In genomic region chr6:107958689-107959362, GRCh38 we compare ENCODE assay signal across 8 cellular contexts. TPM values are rescaled to one million over a fixed set of nuclear protein-coding genes. Genes with fewer than 3 reads are reported as not detected.
DNase-seq lines count a peak whose midpoint lies in the region; ATAC-seq and TF ChIP-seq lines count a peak whose summit lies in the region.
"Not testable (repeated sequence)": the region's sequence is repeated elsewhere in the genome, so short reads cannot be mapped to it uniquely, and the experiment has no call there.

No MANE protein-coding gene starts in this region.

- H3K36me3 ChIP-seq in BLaER1 treated with 17β-estradiol and CSF1 and Interleukin-3, amounts not matched to agents 10 nM and 100 nM = peaks cover 8 to 21% (median 14%) of the 10 kb centered on the region in 11 experiments; a peak in 20 of 22 replicates
- H3K36me3 ChIP-seq in IMR-90 (ENCODE audit: control insufficient read depth, insufficient read depth, low read length); neural cell (ENCODE audit: insufficient read depth, low read length); stomach: not testable (repeated sequence)

- not testable (repeated sequence) for H3K18ac ChIP-seq in IMR-90 (ENCODE audit: low read depth, low read length)

- TF ChIP-seq EP300 in neural cell (conservative IDR thresholded peaks at IDR 0.05; ENCODE audit: poor library complexity, severe bottlenecking); stomach (IDR thresholded peaks at IDR 0.05): not testable (repeated sequence)

- H3K4me1 Mint-ChIP-seq in T-helper 1 cell treated with Interleukin-12 subunit alpha and Interleukin-12 subunit beta and Interleukin-4 antibody, amounts not matched to agents 30 μg/mL and 1 μg/mL, for 36 hours (ENCODE audit: low read depth) = peaks cover 20% of the 10 kb centered on the region
- H3K4me1 Mint-ChIP-seq in activated naive CD8-positive, alpha-beta T cell treated with anti-CD3 and anti-CD28 coated beads, Interleukin-2, amount 10 ng/mL, durations not matched to agents 7 days and 5 days = peaks cover 18% of the 10 kb centered on the region
- H3K4me1 Mint-ChIP-seq in endothelial cell (ENCODE audit: unreplicated experiment) (peaks cover 21% of the 10 kb centered on the region), immature natural killer cell (peaks cover 30 to 32% of the 10 kb centered on the region in 2 donors)

- not testable (repeated sequence) for H3K9me1 ChIP-seq in IMR-90 (ENCODE audit: insufficient read depth, low read length)

- peaks cover 12 to 31% (median 24%) of the 10 kb centered on the region in 11 experiments; a peak in 18 of 22 replicates for H4K20me1 ChIP-seq in BLaER1 treated with 17β-estradiol and CSF1 and Interleukin-3, amounts not matched to agents 10 nM and 100 nM
- peaks cover 16% of the 10 kb centered on the region for H4K20me1 ChIP-seq in IMR-90 (ENCODE audit: insufficient read depth, low read length)
- H4K20me1 ChIP-seq in neural cell (ENCODE audit: insufficient read depth) = not testable (repeated sequence)

- not testable (repeated sequence) for TF ChIP-seq CTCF in IMR-90 (conservative IDR thresholded peaks at IDR 0.05; ENCODE audit: low read depth, low read length); endothelial cell (IDR thresholded peaks at IDR 0.05; ENCODE audit: unreplicated experiment); neural cell (IDR thresholded peaks at IDR 0.05; ENCODE audit: poor library complexity, severe bottlenecking); stomach (IDR thresholded peaks at IDR 0.05)

- H3K9me2 ChIP-seq in neural cell (ENCODE audit: insufficient read depth, low read length) = not testable (repeated sequence)

- H3K79me1 ChIP-seq in IMR-90 (ENCODE audit: low read depth in 1 of 2, low read length in 2 of 2) = peaks cover 0 to 14% of the 10 kb centered on the region in 2 experiments; a peak in 1 of 4 replicates

- peak overlapping the region; percentile 73 to 90 (median 84) for H3K4me2 ChIP-seq in BLaER1 treated with 17β-estradiol and CSF1 and Interleukin-3, amounts not matched to agents 10 nM and 100 nM
- H3K4me2 ChIP-seq in IMR-90 (ENCODE audit: low read depth, low read length) = peak overlapping the region; percentile 93; the same call in 1 of the 2 replicates
- peak overlapping the region; percentile 59 for H3K4me2 ChIP-seq in neural cell (ENCODE audit: low read length)

- not testable (repeated sequence) for DNase-seq in IMR-90; activated naive CD8-positive, alpha-beta T cell treated with anti-CD3 and anti-CD28 coated beads, Interleukin-2, amount 10 ng/mL, durations not matched to agents 7 days and 5 days; endothelial cell (ENCODE audit: low spot score); immature natural killer cell; stomach

- 98% methylated on average over 10 of the region's 27 CpGs; no CpG with 5 or more reads in 1 of the 2 experiments for WGBS in IMR-90 (ENCODE audit: extremely low coverage in 2 of 2, insufficient read length in 1 of 2), 2 experiments
- WGBS in stomach, 5 donors = 74 to 78% (median 76%) methylated on average over 27 of the region's 27 CpGs

- H3K27me3 Mint-ChIP-seq in T-helper 1 cell treated with Interleukin-12 subunit alpha and Interleukin-12 subunit beta and Interleukin-4 antibody, amounts not matched to agents 30 μg/mL and 1 μg/mL, for 36 hours (ENCODE audit: low read depth); activated naive CD8-positive, alpha-beta T cell treated with anti-CD3 and anti-CD28 coated beads, Interleukin-2, amount 10 ng/mL, durations not matched to agents 7 days and 5 days; immature natural killer cell (ENCODE audit: low read depth in 3 of 3): not testable (repeated sequence)
- peaks cover 15% of the 10 kb centered on the region for H3K27me3 Mint-ChIP-seq in endothelial cell (ENCODE audit: unreplicated experiment)

- peak overlapping the region; percentile 62 to 100 (median 97); a peak in 21 of 22 replicates for H3K9ac ChIP-seq in BLaER1 treated with 17β-estradiol and CSF1 and Interleukin-3, amounts not matched to agents 10 nM and 100 nM
- H3K9ac ChIP-seq in IMR-90 (ENCODE audit: low read depth, low read length) = not testable (repeated sequence)
- H3K9ac ChIP-seq in neural cell (ENCODE audit: low read length) = peak overlapping the region; percentile 59

- POLR2A ChIA-PET in IMR-90 (lab: Charles Lee; ENCODE audit: unreplicated experiment) = interaction anchor here (0.8 to 0.9 kb wide), 2 partner anchors 116 to 467 kb away, joined by 3 to 4 read pairs; no protein-coding TSS in a partner anchor
- POLR2A ChIA-PET in activated naive CD8-positive, alpha-beta T cell treated with anti-CD3 and anti-CD28 coated beads, Interleukin-2, amount 10 ng/mL, durations not matched to agents 7 days and 5 days (lab: Charles Lee) = interaction anchor here (0.7 kb wide), 1 partner anchor 63 kb away, joined by 3 read pairs; no protein-coding TSS in a partner anchor

- not testable (repeated sequence) for H3K9me3 Mint-ChIP-seq in T-helper 1 cell treated with Interleukin-12 subunit alpha and Interleukin-12 subunit beta and Interleukin-4 antibody, amounts not matched to agents 30 μg/mL and 1 μg/mL, for 36 hours; activated naive CD8-positive, alpha-beta T cell treated with anti-CD3 and anti-CD28 coated beads, Interleukin-2, amount 10 ng/mL, durations not matched to agents 7 days and 5 days; endothelial cell (ENCODE audit: unreplicated experiment); immature natural killer cell

- TF ChIP-seq RAD21 in IMR-90 (IDR thresholded peaks at IDR 0.05; ENCODE audit: low read length); neural cell (conservative IDR thresholded peaks at IDR 0.05): not testable (repeated sequence)

- not testable (repeated sequence) for H3K14ac ChIP-seq in IMR-90 (replicated peaks; ENCODE audit: low read depth, low read length)

- CTCF ChIA-PET in IMR-90 (lab: Yijun Ruan, JAX) = not testable (repeated sequence)

- not testable (repeated sequence) for H3K23ac ChIP-seq in IMR-90 (ENCODE audit: low read depth, low read length)

- in situ Hi-C loops in IMR-90 (cut with MboI; ENCODE audit: low sequenced_read_pairs) = not testable (repeated sequence)

- H2BK120ac ChIP-seq in IMR-90 (ENCODE audit: low read depth, low read length) = not testable (repeated sequence)

- peak overlapping the region; percentile 87 for H3K4me3 Mint-ChIP-seq in T-helper 1 cell treated with Interleukin-12 subunit alpha and Interleukin-12 subunit beta and Interleukin-4 antibody, amounts not matched to agents 30 μg/mL and 1 μg/mL, for 36 hours
- H3K4me3 Mint-ChIP-seq in activated naive CD8-positive, alpha-beta T cell treated with anti-CD3 and anti-CD28 coated beads, Interleukin-2, amount 10 ng/mL, durations not matched to agents 7 days and 5 days = peak overlapping the region; percentile 95
- peak overlapping the region; percentile 87 for H3K4me3 Mint-ChIP-seq in endothelial cell (ENCODE audit: unreplicated experiment)
- peak overlapping the region; percentile 88 to 99 (median 91) for H3K4me3 Mint-ChIP-seq in immature natural killer cell

- peak overlapping the region; percentile 81 for H2AK9ac ChIP-seq in IMR-90 (replicated peaks; ENCODE audit: low read depth, low read length, poor library complexity)

- dilution Hi-C loops in IMR-90 (cut with HindIII; ENCODE audit: low sequenced_read_pairs, unreplicated experiment) = not testable (repeated sequence)

- not testable (repeated sequence) for H2AK5ac ChIP-seq in IMR-90 (ENCODE audit: low read depth, low read length)

- H2BK5ac ChIP-seq in IMR-90 (ENCODE audit: low read depth, low read length, poor library complexity, severe bottlenecking) = not testable (repeated sequence)

- not testable (repeated sequence) for H2BK15ac ChIP-seq in IMR-90 (ENCODE audit: low read depth, low read length)

- peak overlapping the region; percentile 97 for H2AFZ ChIP-seq in IMR-90 (replicated peaks; ENCODE audit: low read length, poor library complexity)
- not testable (repeated sequence) for H2AFZ ChIP-seq in neural cell (ENCODE audit: low read depth, low read length)

- not testable (repeated sequence) for H4K91ac ChIP-seq in IMR-90 (ENCODE audit: insufficient read depth, low read depth, low read length)

- H4K8ac ChIP-seq in IMR-90 (ENCODE audit: low read depth in 2 of 2, low read length in 2 of 2) = 0 out of 4 replicates have a peak overlapping the region, but pooled peaks of 1 of the 2 experiments have one; percentile 67

- TF ChIP-seq POLR2A in IMR-90 (IDR thresholded peaks at IDR 0.05; ENCODE audit: low read depth, low read length); stomach (IDR thresholded peaks at IDR 0.05): not testable (repeated sequence)

- H3K27ac ChIP-seq in BLaER1 treated with 17β-estradiol and CSF1 and Interleukin-3, amounts not matched to agents 10 nM and 100 nM = peak overlapping the region in 9 of 11 experiments; percentile 22 to 98 (median 53); a peak in 15 of 22 replicates
- H3K27ac ChIP-seq in IMR-90 (ENCODE audit: insufficient read depth, low read length); neural cell (ENCODE audit: low read length): not testable (repeated sequence)
- peak overlapping the region in 4 of 5 donors; percentile 84 to 96 (median 94) for H3K27ac ChIP-seq in stomach

- H4K5ac ChIP-seq in IMR-90 (ENCODE audit: low read depth, low read length) = not testable (repeated sequence)

- H3K9me3 ChIP-seq in BLaER1 treated with 17β-estradiol and CSF1 and Interleukin-3, amounts not matched to agents 10 nM and 100 nM (replicated peaks in 1 of 11) = peaks cover 0 to 14% (median 8%) of the 10 kb centered on the region in 11 experiments; a peak in 10 of 22 replicates
- H3K9me3 ChIP-seq in IMR-90 (ENCODE audit: control insufficient read depth, insufficient read depth, low read length); neural cell (ENCODE audit: low read length); stomach: not testable (repeated sequence)

- H3K27ac Mint-ChIP-seq in T-helper 1 cell treated with Interleukin-12 subunit alpha and Interleukin-12 subunit beta and Interleukin-4 antibody, amounts not matched to agents 30 μg/mL and 1 μg/mL, for 36 hours = not testable (repeated sequence)
- H3K27ac Mint-ChIP-seq in activated naive CD8-positive, alpha-beta T cell treated with anti-CD3 and anti-CD28 coated beads, Interleukin-2, amount 10 ng/mL, durations not matched to agents 7 days and 5 days = peak overlapping the region; percentile 95
- peak overlapping the region; percentile 82 for H3K27ac Mint-ChIP-seq in endothelial cell (ENCODE audit: unreplicated experiment)
- peak overlapping the region in 4 of 6 donors; percentile 23 to 91 (median 88) for H3K27ac Mint-ChIP-seq in immature natural killer cell

- H3K36me3 Mint-ChIP-seq in T-helper 1 cell treated with Interleukin-12 subunit alpha and Interleukin-12 subunit beta and Interleukin-4 antibody, amounts not matched to agents 30 μg/mL and 1 μg/mL, for 36 hours (ENCODE audit: low read depth); activated naive CD8-positive, alpha-beta T cell treated with anti-CD3 and anti-CD28 coated beads, Interleukin-2, amount 10 ng/mL, durations not matched to agents 7 days and 5 days; immature natural killer cell: not testable (repeated sequence)
- peaks cover 11% of the 10 kb centered on the region for H3K36me3 Mint-ChIP-seq in endothelial cell (ENCODE audit: low read depth, unreplicated experiment)

- intact Hi-C loops in IMR-90 (cut with micrococcal nuclease) = loop anchor here (10.0 kb wide), 1 partner anchor 284 kb away; no protein-coding TSS in a partner anchor
- intact Hi-C loops in stomach (cut with DNase I; ENCODE audit: low total_unique reads) = not testable (repeated sequence)

- peak overlapping the region; percentile 91 to 100 (median 98) for H3K4me3 ChIP-seq in BLaER1 treated with 17β-estradiol and CSF1 and Interleukin-3, amounts not matched to agents 10 nM and 100 nM
- H3K4me3 ChIP-seq in IMR-90 (ENCODE audit: insufficient read depth, low read depth, low read length) (peak overlapping the region; percentile 62; the same call in 1 of the 2 replicates), neural cell (ENCODE audit: low read length) (peak overlapping the region; percentile 96), stomach (peak overlapping the region; percentile 78 to 97 (median 88))

- H3K27me3 ChIP-seq in BLaER1 treated with 17β-estradiol and CSF1 and Interleukin-3, amounts not matched to agents 10 nM and 100 nM; IMR-90 (ENCODE audit: control insufficient read depth, insufficient read depth, low read length); neural cell (ENCODE audit: insufficient read depth, low read depth, low read length); stomach: not testable (repeated sequence)

- not testable (repeated sequence) for H3F3A ChIP-seq in neural cell (ENCODE audit: insufficient read depth, low read length, poor library complexity, severe bottlenecking)

- peak overlapping the region; percentile 58; the same call in 1 of the 2 replicates for H3K4ac ChIP-seq in IMR-90 (ENCODE audit: low read depth, low read length)

- H3K4me1 ChIP-seq in BLaER1 treated with 17β-estradiol and CSF1 and Interleukin-3, amounts not matched to agents 10 nM and 100 nM = peaks cover 26 to 42% (median 31%) of the 10 kb centered on the region in 10 experiments
- H3K4me1 ChIP-seq in IMR-90 (ENCODE audit: control insufficient read depth, insufficient read depth, low read length) = not testable (repeated sequence)
- H3K4me1 ChIP-seq in stomach = peaks cover 18 to 35% (median 28%) of the 10 kb centered on the region in 4 donors

- BruUV-seq in IMR-90 (replicated peaks; lab: Mats Ljungman, UMichigan) = TSS peak; percentile 36

- peaks cover 34% of the 10 kb centered on the region for H3K79me2 ChIP-seq in neural cell (replicated peaks; ENCODE audit: insufficient read depth, low read length)

- H2BK20ac ChIP-seq in IMR-90 (ENCODE audit: low read depth, low read length) = not testable (repeated sequence)

- not testable (repeated sequence) for H3K56ac ChIP-seq in IMR-90 (ENCODE audit: extremely low read depth, insufficient read depth, low read length)

- ATAC-seq in IMR-90 (ENCODE audit: low read depth); activated naive CD8-positive, alpha-beta T cell treated with anti-CD3 and anti-CD28 coated beads, Interleukin-2, amount 10 ng/mL, durations not matched to agents 7 days and 5 days (ENCODE audit: low read depth): not testable (repeated sequence)

RNA-seq across cellular contexts. Expression of gene SEC63, which starts 0.8 kb away (rescaled TPM):
- total RNA-seq in IMR-90 (2012; rRNA removed) = 8.6 and 18.3 TPM in 2 replicates
- polyA plus RNA-seq in IMR-90 (2012; rRNA removed) = 18.3 and 22.4 TPM in 2 replicates
- 3.8 TPM in 2 replicates for polyA plus RNA-seq in IMR-90 (2012; cell fraction: cytosol; rRNA removed)
- 2.9 and 18.9 TPM in 2 replicates for polyA plus RNA-seq in IMR-90 (2012; cell fraction: nucleus; rRNA removed; ENCODE audit: low replicate concordance)
- 10 to 100 TPM; 64.7 to 69.2 TPM for total RNA-seq in activated naive CD8-positive, alpha-beta T cell treated with anti-CD3 and anti-CD28 coated beads, Interleukin-2, amount 10 ng/mL, durations not matched to agents 7 days and 5 days
- total RNA-seq in endothelial cell (ENCODE audit: unreplicated experiment) = 120 TPM
- 10 to 100 TPM; 27.0 to 34.4 (median 31.0) TPM for polyA plus RNA-seq in immature natural killer cell
- polyA plus RNA-seq in neural cell = 30.1 and 34.8 TPM in 2 replicates
- 68.9 and 75.4 TPM in 2 replicates for polyA minus RNA-seq in neural cell
- 100 to 1,000 TPM in 1 of 5 donors, 10 to 100 TPM in 4; 23.9 to 162 (median 66.5) TPM for total RNA-seq in stomach
- 10 to 100 TPM; 10.3 to 25.8 (median 17.3) TPM for polyA plus RNA-seq in stomach
